Comparison of ENCODE assay signal across 22 cellular contexts in genomic region chr1:186474208-186474607, GRCh38. TPM values are rescaled to one million over a fixed set of nuclear protein-coding genes. Genes with fewer than 3 reads are reported as not detected.
DNase-seq lines count a peak whose midpoint lies in the region; ATAC-seq and TF ChIP-seq lines count a peak whose summit lies in the region.
"Had no signal": no experiment of that assay in that cellular context is flagged by ENCODE, and none has a peak within 500 bp of the region (broad histone marks: within the 10 kb centered on the region; RNA-seq: fewer than 3 reads in every experiment).

No MANE protein-coding gene starts in this region.

- no peaks in the 10 kb centered on the region for H3K36me3 ChIP-seq in brain microvascular endothelial cell (replicated peaks)
- H3K36me3 ChIP-seq: upper lobe of left lung had no signal

- DNase-seq in A172 (ENCODE audit: low spot score) (peak; percentile 4), HK-2 (ENCODE audit: unreplicated experiment) (peak; percentile 14), brain microvascular endothelial cell (peak; percentile 76), kidney tubule cell (ENCODE audit: low spot score) (peak; percentile 52), pons (ENCODE audit: low spot score) (no peak), hypothalamus (lab: John Stamatoyannopoulos, UW) (no peak), NCI-H1092 treated with DMSO at 0.1 percent for 48 hours (lab: John Stamatoyannopoulos, UW) (no peak)
- DNase-seq: activated CD4-positive, alpha-beta T cell treated with anti-CD3 and anti-CD28 coated beads, Interleukin-2, amount 50 U/mL, for 1 hour; activated naive CD8-positive, alpha-beta T cell treated with anti-CD3 and anti-CD28 coated beads, Interleukin-2, amount 50 U/mL, for 24 hours; C1 segment of cervical spinal cord; GDM1; mucosa of descending colon; NCI-H187 treated with DMSO at 0.1 percent for 48 hours; NCI-H774; OCI-M1; SHP77; T-helper 17 cell; upper lobe of left lung had no signal

- no peak for ATAC-seq in HG03354 (IDR thresholded peaks at IDR 0.05; ENCODE audit: poor library complexity, severe bottlenecking, unreplicated experiment)
- ATAC-seq: activated naive CD8-positive, alpha-beta T cell treated with anti-CD3 and anti-CD28 coated beads, Interleukin-2, amount 50 U/mL, for 24 hours; mucosa of descending colon; T-helper 17 cell had no signal

- no peak overlapping the region for H3K27ac ChIP-seq in brain microvascular endothelial cell
- H3K27ac ChIP-seq: upper lobe of left lung, VCaP had no signal

- no peak for TF ChIP-seq CTCF in brain microvascular endothelial cell (IDR thresholded peaks at IDR 0.05; ENCODE audit: low read depth, low read length, missing control alignments)

- in situ Hi-C loops in brain microvascular endothelial cell (cut with HindIII; ENCODE audit: low pct_ligation_motif_present, low sequenced_read_pairs): no loop called here

- H3K27me3 ChIP-seq in brain microvascular endothelial cell (replicated peaks): no peaks in the 10 kb centered on the region
- H3K27me3 ChIP-seq: upper lobe of left lung had no signal

- no peak overlapping the region for H3K4me3 ChIP-seq in brain microvascular endothelial cell (ENCODE audit: low read depth, low read length)
- H3K4me3 ChIP-seq: mucosa of descending colon, upper lobe of left lung had no signal

RNA-seq across cellular contexts. Expression of gene PDC, which starts 13.3 kb away (rescaled TPM):
- total RNA-seq in A172 (2014; rRNA removed; shearing (Covaris generic)): not detected in 2 replicates
- total RNA-seq: cardiac septum, epithelial cell of proximal tubule, mucosa of descending colon, T-helper 17 cell, upper lobe of left lung had no signal

Comparison
In these comparisons a context has a peak if more than half of its experiments do, and no peak if none do; other contexts are left out.
1. DNase-seq: peak in A172 (single experiment), HK-2 (single experiment), brain microvascular endothelial cell (single experiment) and kidney tubule cell (single experiment); none in pons (single experiment), hypothalamus (0 of 51) and NCI-H1092 treated with DMSO at 0.1 percent for 48 hours (single experiment).